Comparison of ENCODE assay signal across 14 cellular contexts in genomic region chr12:45269407-45269741, GRCh38. TPM values are rescaled to one million over a fixed set of nuclear protein-coding genes. Genes with fewer than 3 reads are reported as not detected.
DNase-seq lines count a peak whose midpoint lies in the region; ATAC-seq and TF ChIP-seq lines count a peak whose summit lies in the region.
"Had no signal": no experiment of that assay in that cellular context is flagged by ENCODE, and none has a peak within 500 bp of the region (broad histone marks: within the 10 kb centered on the region; RNA-seq: fewer than 3 reads in every experiment).

No MANE protein-coding gene starts in this region.

- peaks cover 39% of the 10 kb centered on the region for H4K20me1 ChIP-seq in BLaER1

- H4K91ac ChIP-seq in trophoblast cell (ENCODE audit: low read depth, low read length): no peak overlapping the region

- POLR2A ChIA-PET in RWPE1 (lab: Yijun Ruan, JAX; ENCODE audit: low non-redundant PET): no interaction called here

- H3K14ac ChIP-seq in trophoblast cell (ENCODE audit: low read length): no peak overlapping the region

- in situ Hi-C loops in KBM-7 (cut with MboI; ENCODE audit: low pct_unique_long_range_greater_than_20kb, low sequenced_read_pairs): no loop called here

- no peak overlapping the region for H2BK120ac ChIP-seq in trophoblast cell (ENCODE audit: insufficient read depth, low read length, poor library complexity)

- no peaks in the 10 kb centered on the region for H3K27me3 ChIP-seq in BLaER1
- H3K27me3 ChIP-seq in trophoblast cell (ENCODE audit: insufficient read depth, low read length): no peaks in the 10 kb centered on the region

- DNase-seq in RWPE1 (ENCODE audit: low spot score): no peak
- peak; percentile 80 for DNase-seq in fibroblast of gingiva (ENCODE audit: low read depth)
- DNase-seq in trophoblast cell: no peak
- no peak for DNase-seq in KG1 (lab: John Stamatoyannopoulos, UW)
- no peak for DNase-seq in KBM-7
- DNase-seq in AG08396 (ENCODE audit: low spot score): no peak
- DNase-seq: activated T-cell treated with anti-CD3 and anti-CD28 coated beads, Interleukin-2, amount 50 U/mL, for 48 hours; effector memory CD8-positive, alpha-beta T cell; GDM1; NK-92 treated with Interleukin-12 subunit alpha and Interleukin-12 subunit beta, amount 100 ng/mL, for 24 hours; stimulated activated CD4-positive, alpha-beta T cell treated with anti-CD3 and anti-CD28 coated beads, Interleukin-2, amount 100 ng/mL, for 24 hours; stimulated activated naive B cell treated with anti-CD40 and anti-IgM and Interleukin-4, amounts not matched to agents 10 μg/mL and 1 μg/mL and 100 μg/mL, for 72 hours had no signal

- 0 out of 2 replicates have a peak, but pooled peaks have one; percentile 21 for TF ChIP-seq CTCF in RWPE1 (conservative IDR thresholded peaks at IDR 0.05; ENCODE audit: low read depth)

- ATAC-seq in HG03354 (IDR thresholded peaks at IDR 0.05; ENCODE audit: poor library complexity, severe bottlenecking, unreplicated experiment): no peak
- ATAC-seq: effector memory CD8-positive, alpha-beta T cell had no signal

- H3K23ac ChIP-seq in trophoblast cell (ENCODE audit: low read length): no peak overlapping the region

- H3K4me1 ChIP-seq in BLaER1 (peaks cover 17% of the 10 kb centered on the region), trophoblast cell (ENCODE audit: control insufficient read depth in 1 of 2, insufficient read depth in 2 of 2, low read length in 2 of 2) (peaks cover 12 to 26% of the 10 kb centered on the region in 2 experiments)

- CTCF ChIA-PET in RWPE1 (lab: Yijun Ruan, JAX): interaction anchor here (0.6 kb wide), 1 partner anchor 67 kb away, joined by 3 read pairs; no protein-coding TSS in a partner anchor

- no peak overlapping the region for H2BK12ac ChIP-seq in trophoblast cell (ENCODE audit: low read length)

- H2AK5ac ChIP-seq in trophoblast cell (ENCODE audit: low read length): no peak overlapping the region

- H3K9ac ChIP-seq in BLaER1 (no peak overlapping the region), trophoblast cell (ENCODE audit: low read length) (no peak overlapping the region)

- H3K4me2 ChIP-seq in BLaER1 (peak overlapping the region; percentile 69), trophoblast cell (ENCODE audit: low read length) (no peak overlapping the region)

- WGBS in trophoblast cell (ENCODE audit: extremely low coverage, insufficient coverage, insufficient read length): no CpG with 5 or more reads among the region's 2 CpGs

- H3K27ac ChIP-seq in BLaER1 (no peak overlapping the region), RWPE1 (peak overlapping the region; percentile 93), trophoblast cell (ENCODE audit: low read depth, low read length) (peak overlapping the region; percentile 75)

- no peak overlapping the region for H2AFZ ChIP-seq in trophoblast cell (ENCODE audit: insufficient read depth, low read length, poor library complexity)

- H3K36me3 ChIP-seq in BLaER1 (peaks cover 10% of the 10 kb centered on the region; the same call in 1 of the 2 replicates), trophoblast cell (ENCODE audit: control insufficient read depth in 1 of 2, insufficient read depth in 2 of 2, low read length in 2 of 2) (peaks cover 0 to 2% of the 10 kb centered on the region in 2 experiments)

- H4K12ac ChIP-seq in trophoblast cell (ENCODE audit: low read depth, low read length): no peak overlapping the region

- peaks cover 7% of the 10 kb centered on the region for H3K79me2 ChIP-seq in trophoblast cell (ENCODE audit: control insufficient read depth, insufficient read depth, low read length, poor library complexity)

- H3K18ac ChIP-seq in trophoblast cell (ENCODE audit: low read length): no peak overlapping the region

- no peak overlapping the region for H4K8ac ChIP-seq in trophoblast cell (ENCODE audit: low read depth, low read length)

- H3K9me3 ChIP-seq in BLaER1 (no peaks in the 10 kb centered on the region), trophoblast cell (ENCODE audit: insufficient read depth, low read depth, low read length) (no peaks in the 10 kb centered on the region)

- H2BK5ac ChIP-seq in trophoblast cell (ENCODE audit: low read depth, low read length, poor library complexity): no peak overlapping the region

- peaks cover 12% of the 10 kb centered on the region for H3K79me1 ChIP-seq in trophoblast cell (ENCODE audit: low read length)

- H3K4me3 ChIP-seq in BLaER1 (no peak overlapping the region), trophoblast cell (ENCODE audit: low read depth, low read length) (no peak overlapping the region)

- no peak overlapping the region for H3K4ac ChIP-seq in trophoblast cell (ENCODE audit: low read depth, low read length)

RNA-seq across cellular contexts. Expression of gene ANO6, which starts 53.5 kb away (rescaled TPM):
- polyA plus RNA-seq in trophoblast cell (2013): 83.5 and 86.6 TPM in 2 replicates
